ENCODE assay signal across 9 cellular contexts in the genomic region with DNA sequence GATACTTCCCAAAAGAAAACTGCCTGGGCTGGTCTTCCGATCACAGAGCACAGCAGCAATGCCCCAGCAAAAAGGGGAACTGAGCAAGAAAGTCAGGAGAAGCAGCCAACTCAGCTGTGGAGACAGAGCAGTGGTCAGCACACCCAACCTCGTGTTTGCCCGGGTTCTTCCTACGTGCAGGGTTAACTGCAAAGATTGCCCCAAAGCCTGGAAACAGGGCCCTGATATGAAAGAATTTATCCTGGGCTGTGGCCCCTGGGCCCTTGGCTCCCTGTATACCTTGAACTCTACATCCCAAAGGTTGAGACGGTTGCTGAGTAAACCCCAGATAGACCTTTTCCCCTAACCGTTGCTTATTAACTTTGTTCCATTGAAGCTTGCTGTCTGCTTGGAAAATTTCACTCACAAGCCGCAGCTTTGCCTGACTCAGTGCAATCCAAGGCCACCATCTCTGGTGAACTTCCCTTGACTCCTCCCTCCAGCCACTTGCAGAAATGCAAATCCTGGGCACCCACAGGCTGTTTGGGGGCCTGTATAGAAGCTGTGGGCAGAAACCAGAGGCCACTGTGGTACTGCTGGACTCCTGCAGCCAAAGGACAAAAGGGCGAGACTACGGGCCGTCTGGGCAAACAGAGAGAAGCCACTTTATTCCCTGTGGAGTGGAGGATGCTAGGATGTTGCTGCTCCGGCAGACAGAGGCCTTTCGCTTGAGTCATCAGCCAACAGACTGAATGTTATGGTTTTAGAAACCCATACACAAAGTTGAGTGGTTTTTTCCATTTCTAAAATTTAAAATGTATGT. TPM values are rescaled to one million over a fixed set of nuclear protein-coding genes. Genes with fewer than 3 reads are reported as not detected.
DNase-seq lines count a peak whose midpoint lies in the region; ATAC-seq and TF ChIP-seq lines count a peak whose summit lies in the region.
"Had no signal": no experiment of that assay in that cellular context is flagged by ENCODE, and none has a peak within 500 bp of the region (broad histone marks: within the 10 kb centered on the region; RNA-seq: fewer than 3 reads in every experiment).

No MANE protein-coding gene starts in this region.

- H4K20me1 ChIP-seq in GM23248 (ENCODE audit: insufficient read depth), result no peaks in the 10 kb centered on the region

- WGBS in GM23248 (ENCODE audit: low coverage in 1 of 2, low lambda C conversion rate in 2 of 2, missing lambda C conversion rate in 2 of 2), 2 experiments, result 52 to 53% methylated on average over 12 of the region's 12 CpGs

- H3K9me3 ChIP-seq in GM23248 (ENCODE audit: low read depth), result no peaks in the 10 kb centered on the region

- in situ Hi-C loops in GM23248 (cut with MboI), result no loop called here
- in situ Hi-C loops in brain microvascular endothelial cell (cut with HindIII; ENCODE audit: low pct_ligation_motif_present, low sequenced_read_pairs), result no loop called here

- H3K36me3 ChIP-seq in GM23248 (ENCODE audit: low read depth) (no peaks in the 10 kb centered on the region), brain microvascular endothelial cell (replicated peaks) (peaks cover 2% of the 10 kb centered on the region)

- ATAC-seq in GM18499 (IDR thresholded peaks at IDR 0.05; ENCODE audit: insufficient read depth, unreplicated experiment), result peak; percentile 54

- H3K4me3 ChIP-seq in GM23248 (no peak overlapping the region), brain microvascular endothelial cell (ENCODE audit: low read depth, low read length) (no peak overlapping the region)
- H3K4me3 ChIP-seq: SK-N-MC had no signal

- H3F3A ChIP-seq in GM23248 (ENCODE audit: insufficient read depth), result peaks cover 38% of the 10 kb centered on the region

- no peak for TF ChIP-seq CTCF in brain microvascular endothelial cell (IDR thresholded peaks at IDR 0.05; ENCODE audit: low read depth, low read length, missing control alignments)

- H3K27me3 ChIP-seq in GM23248 (replicated peaks; ENCODE audit: insufficient read depth) (no peaks in the 10 kb centered on the region), brain microvascular endothelial cell (replicated peaks) (no peaks in the 10 kb centered on the region)

- DNase-seq in GM23248 (peak; percentile 92), LHCN-M2 (ENCODE audit: low read depth) (peak; percentile 88), brain microvascular endothelial cell (peak; percentile 93), midbrain (lab: John Stamatoyannopoulos, UW) (peak; percentile 52), NCI-H1436 (lab: John Stamatoyannopoulos, UW) (no peak), HuH-7.5 (ENCODE audit: low spot score) (no peak), NCI-H446 treated with DMSO at 0.1 percent for 48 hours (lab: John Stamatoyannopoulos, UW) (no peak)

- peak overlapping the region; percentile 58 for H3K9ac ChIP-seq in GM23248

- no peaks in the 10 kb centered on the region for H3K9me2 ChIP-seq in GM23248 (ENCODE audit: insufficient read depth)

- peak overlapping the region; percentile 61 for H2AFZ ChIP-seq in GM23248

- no peaks in the 10 kb centered on the region for H3K79me2 ChIP-seq in GM23248 (ENCODE audit: insufficient read depth)

- H3K27ac ChIP-seq in GM23248 (peak overlapping the region; percentile 95), brain microvascular endothelial cell (peak overlapping the region; percentile 93)
- H3K27ac ChIP-seq: SK-N-MC had no signal

- peaks cover 53% of the 10 kb centered on the region for H3K4me1 ChIP-seq in GM23248 (ENCODE audit: insufficient read depth)

- peak overlapping the region; percentile 64 for H3K4me2 ChIP-seq in GM23248 (ENCODE audit: unreplicated experiment)

RNA-seq across cellular contexts. Expression of a gene that starts 18.2 kb away (rescaled TPM):
- 9.0 and 36.7 TPM in 2 replicates for total RNA-seq in GM23248 (2014; rRNA removed; shearing (Covaris generic))
- 5.6 and 6.9 TPM in 2 replicates for polyA plus RNA-seq in GM23248 (2016; fragmentation: Nextera tagmentation; extraction: Ambion mirVana)
- total RNA-seq in LHCN-M2 (2014; rRNA removed), result 14.9 and 19.3 TPM in 2 replicates
- polyA plus RNA-seq in LHCN-M2 (2012), result 7.7 TPM

Comparison
In these comparisons a context has a peak if more than half of its experiments do, and no peak if none do; other contexts are left out.
1. DNase-seq: peak in GM23248 (single experiment), LHCN-M2 (single experiment), brain microvascular endothelial cell (single experiment) and midbrain (single experiment); none in NCI-H1436 (single experiment), HuH-7.5 (single experiment) and NCI-H446 treated with DMSO at 0.1 percent for 48 hours (single experiment).